Comparison of ENCODE assay signal across 8 cellular contexts in the genomic region with DNA sequence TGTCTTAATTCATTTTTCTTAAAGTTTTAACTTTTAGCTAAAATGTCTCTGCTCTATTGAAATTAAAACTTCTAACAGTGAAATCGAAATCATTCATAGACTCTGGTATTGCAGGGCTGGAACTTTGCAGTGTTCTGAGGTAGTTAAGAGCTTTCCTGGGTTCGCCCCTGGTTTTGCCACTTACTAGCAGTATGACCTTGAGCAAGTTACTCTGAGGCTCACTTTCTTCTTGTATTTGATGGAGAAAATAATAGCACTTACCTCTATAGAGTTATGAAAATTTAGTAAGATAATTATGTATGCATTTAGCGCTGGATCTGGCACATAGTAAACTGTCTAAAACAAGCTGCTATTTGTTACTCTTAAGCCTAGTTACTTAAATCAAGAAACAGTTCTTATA.
DNase-seq lines count a peak whose midpoint lies in the region; TF ChIP-seq lines count a peak whose summit lies in the region.

No MANE protein-coding gene starts in this region.

- H3K4me3 ChIP-seq in GM12864 (ENCODE audit: low read depth, low read length) (peak overlapping the region; percentile 89; the same call in 1 of the 2 replicates), rectal smooth muscle tissue (ENCODE audit: low read length) (peak overlapping the region; percentile 70)

- no peak overlapping the region for H3K27ac ChIP-seq in rectal smooth muscle tissue (ENCODE audit: low read depth, low read length)

- no peak overlapping the region for H3K9ac ChIP-seq in rectal smooth muscle tissue (ENCODE audit: low read length)

- TF ChIP-seq POLR2A in erythroblast (IDR thresholded peaks at IDR 0.05; ENCODE audit: low read length) = no peak

- H3K4me1 ChIP-seq in rectal smooth muscle tissue (ENCODE audit: control insufficient read depth, insufficient read depth, low read length) = peaks cover 18% of the 10 kb centered on the region

- H3K27me3 ChIP-seq in rectal smooth muscle tissue (ENCODE audit: control insufficient read depth, insufficient read depth, low read length) = no peaks in the 10 kb centered on the region

- no peak for TF ChIP-seq CTCF in GM12864 (IDR thresholded peaks at IDR 0.05; ENCODE audit: low read depth, low read length, missing control alignments)

- DNase-seq in GM12864 (ENCODE audit: low read depth) (no peak), RKO (ENCODE audit: low spot score) (peak; percentile 38), erythroblast (lab: John Stamatoyannopoulos, UW) (peak; percentile 28 to 46), HCEC 1CT (no peak), activated gamma-delta T cell treated with Interleukin-2 at 50 U/mL for 16 hours (no peak), NCI-H2227 (lab: John Stamatoyannopoulos, UW; ENCODE audit: unreplicated experiment) (no peak)
- DNase-seq in activated CD4-positive, alpha-beta T cell treated with anti-CD3 and anti-CD28 coated beads, Interleukin-2, amount 50 U/mL, for 1 hour = no peak

- H3K36me3 ChIP-seq in rectal smooth muscle tissue (ENCODE audit: control insufficient read depth, insufficient read depth, low read length) = no peaks in the 10 kb centered on the region

Comparison
In these comparisons a context has a peak if more than half of its experiments do, and no peak if none do; other contexts are left out.
1. DNase-seq: peak in RKO (single experiment) and erythroblast (2 of 2); none in GM12864 (single experiment), HCEC 1CT (single experiment), activated gamma-delta T cell treated with Interleukin-2 at 50 U/mL for 16 hours (single experiment), activated CD4-positive, alpha-beta T cell treated with anti-CD3 and anti-CD28 coated beads, Interleukin-2, amount 50 U/mL, for 1 hour (single experiment) and NCI-H2227 (single experiment).